Comparison of ENCODE assay signal across 1 cellular context in the genomic region with DNA sequence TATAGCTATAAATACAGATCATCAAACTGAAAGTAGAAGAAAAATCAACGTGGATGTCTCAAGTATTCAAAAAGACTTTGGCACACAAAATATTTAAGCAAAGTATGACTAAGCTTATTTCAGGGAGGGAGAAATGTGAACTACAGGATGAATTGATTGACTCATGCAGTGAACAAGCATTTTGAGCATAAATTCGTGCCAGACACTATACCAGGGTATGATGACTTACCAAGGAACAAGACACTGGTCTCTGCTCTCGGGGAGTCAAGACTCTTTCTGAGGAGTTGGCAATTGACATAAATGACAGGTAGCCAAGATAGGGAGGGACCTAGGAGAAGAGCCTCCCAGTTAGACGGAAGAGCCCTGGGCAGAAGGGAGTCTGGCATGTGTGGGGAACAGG.
TF ChIP-seq lines count a peak whose summit lies in the region.

No MANE protein-coding gene starts in this region.

TF ChIP-seq in H1, 55 proteins besides CTCF, POLR2A, EP300 and RAD21 (continued from another document):
- no peak for TF ChIP-seq CHD2 (IDR thresholded peaks at IDR 0.05; ENCODE audit: low read length)
